Comparison of ENCODE assay signal across 11 cellular contexts in genomic region chr20:44137210-44137781, GRCh38. TPM values are rescaled to one million over a fixed set of nuclear protein-coding genes. Genes with fewer than 3 reads are reported as not detected.
DNase-seq lines count a peak whose midpoint lies in the region; ATAC-seq and TF ChIP-seq lines count a peak whose summit lies in the region.
"Had no signal": no experiment of that assay in that cellular context is flagged by ENCODE, and none has a peak within 500 bp of the region (broad histone marks: within the 10 kb centered on the region; RNA-seq: fewer than 3 reads in every experiment).

No MANE protein-coding gene starts in this region.

- H3K9me3 ChIP-seq in HEK293 (ENCODE audit: control insufficient read depth, insufficient read depth, low read depth, low read length): no peaks in the 10 kb centered on the region
- H3K9me3 ChIP-seq: HAP-1 had no signal

- CTCF ChIA-PET in HEK293 (lab: Yijun Ruan, JAX): interaction anchor here (1.7 kb wide), 1 partner anchor 53 kb away, joined by 12 read pairs; no protein-coding TSS in a partner anchor
- CTCF ChIA-PET in activated CD4-positive, alpha-beta T cell treated with anti-CD3 and anti-CD28 coated beads for 36 hours (lab: Charles Lee): interaction anchor here (0.6 to 0.9 kb wide), 2 partner anchors 48 to 729 kb away, joined by 3 to 4 read pairs; no protein-coding TSS in a partner anchor

- H3K4me3 ChIP-seq in HEK293 (ENCODE audit: low read depth, low read length): no peak overlapping the region
- no peak overlapping the region for H3K4me3 ChIP-seq in skeletal muscle cell (ENCODE audit: low read depth, low read length)
- H3K4me3 ChIP-seq: HAP-1 had no signal

- POLR2A ChIA-PET in HEK293 (lab: Yijun Ruan, JAX): interaction anchor here (0.5 to 1.3 kb wide), 5 partner anchors 14 to 399 kb away, joined by 3 to 8 read pairs (median 5); partner anchors contain the start of genes JPH2 and OSER1
- POLR2A ChIA-PET in activated CD4-positive, alpha-beta T cell treated with anti-CD3 and anti-CD28 coated beads for 36 hours (lab: Charles Lee): interaction anchor here (0.6 kb wide), 1 partner anchor 636 kb away, joined by 4 read pairs; no protein-coding TSS in a partner anchor

- peak; percentile 31 for DNase-seq in dedifferentiated amniotic fluid mesenchymal stem cell (ENCODE audit: extremely low spot score)
- peak; percentile 28 for DNase-seq in kidney glomerular epithelial cell (lab: John Stamatoyannopoulos, UW)
- DNase-seq in skeletal muscle cell (ENCODE audit: low read depth): peak; percentile 37
- no peak for DNase-seq in stimulated activated naive CD4-positive, alpha-beta T cell treated with Interleukin-2 at 50 U/mL for 16 hours (lab: John Stamatoyannopoulos, UW)
- no peak for DNase-seq in activated CD4-positive, alpha-beta T cell treated with anti-CD3 and anti-CD28 coated beads for 36 hours
- no peak for DNase-seq in endothelial cell (ENCODE audit: low spot score)
- no peak for DNase-seq in GOT3 (lab: John Stamatoyannopoulos, UW)
- DNase-seq: NCI-H2227 treated with DMSO at 0.1 percent for 48 hours had no signal

- TF ChIP-seq CTCF in HEK293 (tag by site-specific recombination; IDR thresholded peaks at IDR 0.05) (no peak), endothelial cell (IDR thresholded peaks at IDR 0.05; ENCODE audit: unreplicated experiment) (no peak)

- H3K36me3 ChIP-seq in HEK293 (ENCODE audit: control insufficient read depth in 2 of 2, insufficient read depth in 1 of 2, low read length in 2 of 2): no peaks in the 10 kb centered on the region
- H3K36me3 ChIP-seq: HAP-1 had no signal

- ATAC-seq in activated CD4-positive, alpha-beta T cell treated with anti-CD3 and anti-CD28 coated beads for 36 hours: no peak

- intact Hi-C loops in activated CD4-positive, alpha-beta T cell treated with anti-CD3 and anti-CD28 coated beads for 36 hours (cut with DNase I, micrococcal nuclease): no loop called here

- peaks cover 11% of the 10 kb centered on the region for H3K27me3 Mint-ChIP-seq in activated CD4-positive, alpha-beta T cell treated with anti-CD3 and anti-CD28 coated beads for 36 hours
- no peaks in the 10 kb centered on the region for H3K27me3 Mint-ChIP-seq in endothelial cell (ENCODE audit: unreplicated experiment)

- no peaks in the 10 kb centered on the region for H3K36me3 Mint-ChIP-seq in activated CD4-positive, alpha-beta T cell treated with anti-CD3 and anti-CD28 coated beads for 36 hours (ENCODE audit: low read depth)
- peaks cover 4% of the 10 kb centered on the region for H3K36me3 Mint-ChIP-seq in endothelial cell (ENCODE audit: low read depth, unreplicated experiment)

- no peak overlapping the region for H3K4me3 Mint-ChIP-seq in activated CD4-positive, alpha-beta T cell treated with anti-CD3 and anti-CD28 coated beads for 36 hours
- no peak overlapping the region for H3K4me3 Mint-ChIP-seq in endothelial cell (ENCODE audit: unreplicated experiment)

- H3K4me1 ChIP-seq in HEK293 (ENCODE audit: control insufficient read depth, insufficient read depth, low read length): no peaks in the 10 kb centered on the region
- H3K4me1 ChIP-seq: HAP-1 had no signal

- no peaks in the 10 kb centered on the region for H3K9me3 Mint-ChIP-seq in activated CD4-positive, alpha-beta T cell treated with anti-CD3 and anti-CD28 coated beads for 36 hours (ENCODE audit: low read depth)
- H3K9me3 Mint-ChIP-seq in endothelial cell (ENCODE audit: unreplicated experiment): no peaks in the 10 kb centered on the region

- H3K4me1 Mint-ChIP-seq in activated CD4-positive, alpha-beta T cell treated with anti-CD3 and anti-CD28 coated beads for 36 hours: no peaks in the 10 kb centered on the region
- peaks cover 5% of the 10 kb centered on the region for H3K4me1 Mint-ChIP-seq in endothelial cell (ENCODE audit: unreplicated experiment)

- H3K27ac Mint-ChIP-seq in activated CD4-positive, alpha-beta T cell treated with anti-CD3 and anti-CD28 coated beads for 36 hours: no peak overlapping the region
- no peak overlapping the region for H3K27ac Mint-ChIP-seq in endothelial cell (ENCODE audit: unreplicated experiment)

- H3K27ac ChIP-seq in HEK293 (ENCODE audit: extremely low read depth, low read depth, low read length): no peak overlapping the region

TF ChIP-seq in HEK293, 187 proteins besides CTCF, POLR2A, EP300 and RAD21:
- TF ChIP-seq ZIC2 (tag by site-specific recombination; IDR thresholded peaks at IDR 0.05) (peak; percentile 30; the same call in 1 of the 2 replicates), ZNF223 (tag by site-specific recombination; IDR thresholded peaks at IDR 0.05) (no peak), HOXD13 (CRISPR knock-in tag; IDR thresholded peaks at IDR 0.05; ENCODE audit: borderline replicate concordance) (no peak), ZNF433 (tag by site-specific recombination; IDR thresholded peaks at IDR 0.05; ENCODE audit: low read depth) (no peak), ZFHX2 (tag by site-specific recombination; conservative IDR thresholded peaks at IDR 0.05) (peak; percentile 69), EGR2 (tag by site-specific recombination; IDR thresholded peaks at IDR 0.05; ENCODE audit: low read depth) (peak; percentile 51; the same call in 1 of the 2 replicates), SP3 (tag by site-specific recombination; IDR thresholded peaks at IDR 0.05) (no peak), ZNF701 (tag by site-specific recombination; IDR thresholded peaks at IDR 0.05) (no peak), KLF1 (tag by site-specific recombination; IDR thresholded peaks at IDR 0.05) (peak; percentile 82; the same call in 1 of the 2 replicates), GLIS1 (tag by site-specific recombination; IDR thresholded peaks at IDR 0.05) (peak; percentile 69), PRDM10 (tag by site-specific recombination; IDR thresholded peaks at IDR 0.05) (peak; percentile 67)
TF ChIP-seq in HEK293: peak in this region for 6.

RNA-seq across cellular contexts. Expression of gene JPH2, which starts 49.7 kb away (rescaled TPM):
- total RNA-seq in activated CD4-positive, alpha-beta T cell treated with anti-CD3 and anti-CD28 coated beads for 36 hours: under 1 TPM; 0.07 TPM
- total RNA-seq in endothelial cell (ENCODE audit: unreplicated experiment): 0.80 TPM
- total RNA-seq: T-helper 2 cell treated with Interferon-gamma antibody and Interleukin-4, amounts not matched to agents 100 ng/mL and 5 ng/mL, for 36 hours had no signal

Comparison
In these comparisons a context has a peak if more than half of its experiments do, and no peak if none do; other contexts are left out.
1. DNase-seq: peak in dedifferentiated amniotic fluid mesenchymal stem cell (single experiment), kidney glomerular epithelial cell (single experiment) and skeletal muscle cell (single experiment); none in stimulated activated naive CD4-positive, alpha-beta T cell treated with Interleukin-2 at 50 U/mL for 16 hours (single experiment), activated CD4-positive, alpha-beta T cell treated with anti-CD3 and anti-CD28 coated beads for 36 hours (single experiment), endothelial cell (single experiment) and GOT3 (single experiment).